Comparison of ENCODE assay signal across 22 cellular contexts in the genomic region with DNA sequence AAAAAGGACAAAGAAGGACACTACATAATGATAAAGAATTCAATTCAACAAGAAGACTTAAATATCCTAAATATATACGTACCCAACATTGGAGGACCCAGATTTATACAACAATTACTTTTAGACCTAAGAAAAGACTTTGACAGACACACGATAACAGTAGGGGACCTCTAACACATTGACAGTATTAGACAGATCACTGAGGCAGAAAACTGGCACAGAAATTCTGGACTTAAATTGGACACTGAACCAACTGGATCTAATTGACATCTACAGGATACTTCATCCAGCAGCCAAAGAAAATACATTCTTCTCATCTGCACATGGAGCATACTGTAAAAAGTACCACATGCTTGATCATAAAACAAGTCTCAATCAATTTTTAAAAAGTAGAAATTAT.
"Had no signal": no experiment of that assay in that cellular context is flagged by ENCODE, and none has a peak within 500 bp of the region (broad histone marks: within the 10 kb centered on the region; RNA-seq: fewer than 3 reads in every experiment).

No MANE protein-coding gene starts in this region.

- DNase-seq: naive B cell; naive thymus-derived CD8-positive, alpha-beta T cell; nephron progenitor cell; occipital lobe; ovary; posterior cingulate gyrus; psoas muscle; right lobe of liver; sigmoid colon; small intestine; stimulated activated CD4-positive, alpha-beta T cell treated with anti-CD3 and anti-CD28 coated beads, Interleukin-15, amount 100 ng/mL, for 24 hours; stimulated activated CD4-positive, alpha-beta T cell treated with anti-CD3 and anti-CD28 coated beads, Interleukin-2, amount 100 ng/mL, for 24 hours; stimulated activated CD4-positive, alpha-beta T cell treated with anti-CD3 and anti-CD28 coated beads, Interleukin-2, amount 100 ng/mL, for 48 hours; stimulated activated CD4-positive, alpha-beta T cell treated with anti-CD3 and anti-CD28 coated beads, Interleukin-4, amount 100 ng/mL, for 24 hours; stimulated activated naive B cell treated with anti-CD40 and anti-IgM and Interleukin-4, amounts not matched to agents 10 μg/mL and 1 μg/mL and 100 μg/mL, for 72 hours; stimulated activated naive CD4-positive, alpha-beta T cell treated with Interleukin-2 at 50 U/mL for 16 hours; stomach; thyroid gland; trophoblast cell; upper lobe of left lung had no signal

- ATAC-seq: naive thymus-derived CD8-positive, alpha-beta T cell; natural killer cell treated with Interleukin-12 subunit alpha and Interleukin-12 subunit beta and Interleukin-15 and Interleukin-18, amount 100 ng/mL, for 72 hours; psoas muscle; right lobe of liver; stimulated activated effector memory CD8-positive, alpha-beta T cell treated with anti-CD3 and anti-CD28 coated beads, Interleukin-12 subunit alpha, Interleukin-12 subunit beta, amount 100 ng/mL, for 72 hours; stimulated activated naive B cell treated with anti-CD40 and anti-IgM and Interleukin-4, amounts not matched to agents 10 μg/mL and 1 μg/mL and 100 μg/mL, for 72 hours had no signal
